In the genomic region with DNA sequence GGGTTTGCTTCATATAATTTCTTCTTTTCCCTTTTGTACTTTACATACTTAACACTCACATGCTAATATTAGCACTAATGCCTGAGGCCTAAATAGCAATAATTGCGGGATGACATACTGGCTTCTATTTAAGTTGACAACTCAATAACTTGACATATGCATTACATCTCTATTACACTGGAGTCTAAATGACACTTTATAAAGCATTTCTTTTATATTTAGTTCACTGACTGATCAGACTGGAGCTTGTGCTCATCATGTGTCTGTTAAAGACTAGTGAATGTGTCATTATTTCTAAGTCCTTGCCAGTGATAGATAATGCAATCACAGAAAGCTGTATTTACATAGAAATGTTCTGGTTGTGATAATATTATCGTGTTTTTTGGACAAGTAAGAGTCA, we compare ENCODE assay signal across 15 cellular contexts.
"Had no signal": no experiment of that assay in that cellular context is flagged by ENCODE, and none has a peak within 500 bp of the region (broad histone marks: within the 10 kb centered on the region; RNA-seq: fewer than 3 reads in every experiment).

No MANE protein-coding gene starts in this region.

- DNase-seq: dorsolateral prefrontal cortex; effector CD4-positive, alpha-beta T cell; foreskin fibroblast; heart left ventricle; kidney; mesenchymal stem cell; midbrain; naive thymus-derived CD4-positive, alpha-beta T cell; nucleus accumbens; stimulated activated CD4-positive, alpha-beta T cell treated with anti-CD3 and anti-CD28 coated beads, Interleukin-2, amount 100 ng/mL, for 24 hours; stimulated activated CD4-positive, alpha-beta T cell treated with anti-CD3 and anti-CD28 coated beads, Interleukin-4, amount 100 ng/mL, for 24 hours; stimulated activated naive CD4-positive, alpha-beta T cell treated with Interleukin-2 at 50 U/mL for 16 hours; substantia nigra; testis; tibial artery had no signal
